Comparison of ENCODE assay signal across 10 cellular contexts in the genomic region with DNA sequence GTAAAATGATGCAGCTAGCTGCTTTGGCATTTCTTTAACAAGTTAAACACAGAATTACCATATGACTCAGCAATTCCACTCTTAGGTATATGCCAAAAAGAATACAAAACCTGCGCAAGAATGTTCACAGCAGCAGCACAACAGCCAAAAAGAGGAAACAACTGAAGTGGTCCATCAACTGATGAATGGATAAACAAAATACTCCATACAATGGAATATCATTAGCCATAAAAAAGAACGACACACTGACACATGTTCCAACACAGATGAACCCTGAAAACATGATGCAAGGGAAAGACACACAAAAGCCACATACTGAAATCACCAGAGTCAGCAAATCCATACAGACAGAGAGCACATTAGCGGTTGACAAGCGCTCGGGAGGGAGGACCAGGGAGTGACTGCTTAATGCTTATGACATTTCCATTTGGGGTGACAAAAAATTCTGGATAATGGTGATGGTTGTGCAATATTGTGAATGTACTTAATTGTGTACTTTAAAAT. TPM values are rescaled to one million over a fixed set of nuclear protein-coding genes. Genes with fewer than 3 reads are reported as not detected.
DNase-seq lines count a peak whose midpoint lies in the region; ATAC-seq and TF ChIP-seq lines count a peak whose summit lies in the region.
"Had no signal": no experiment of that assay in that cellular context is flagged by ENCODE, and none has a peak within 500 bp of the region (broad histone marks: within the 10 kb centered on the region; RNA-seq: fewer than 3 reads in every experiment).

No MANE protein-coding gene starts in this region.

- H3K27me3 ChIP-seq in CD8-positive, alpha-beta T cell (ENCODE audit: insufficient read depth, low read length): no peaks in the 10 kb centered on the region
- H3K27me3 ChIP-seq in KMS-11 (ENCODE audit: insufficient read depth, low read depth): no peaks in the 10 kb centered on the region
- no peaks in the 10 kb centered on the region for H3K27me3 ChIP-seq in upper lobe of right lung

- in situ Hi-C loops in astrocyte of the spinal cord (cut with HindIII; ENCODE audit: low sequenced_read_pairs): no loop called here

- H3K27ac Mint-ChIP-seq in CD8-positive, alpha-beta T cell: peak overlapping the region; percentile 25

- peaks cover 63% of the 10 kb centered on the region for H3K4me1 Mint-ChIP-seq in CD8-positive, alpha-beta T cell (ENCODE audit: low read depth)

- H3K4me3 ChIP-seq in CD8-positive, alpha-beta T cell (ENCODE audit: low read depth, low read length): no peak overlapping the region
- H3K4me3 ChIP-seq in KMS-11 (IDR thresholded peaks at IDR 0.05; ENCODE audit: insufficient read depth, low read depth, low read length) (no peak overlapping the region), astrocyte of the spinal cord (ENCODE audit: low read depth, low read length) (no peak overlapping the region), upper lobe of right lung (no peak overlapping the region)

- H2AFZ ChIP-seq in KMS-11 (ENCODE audit: low read depth): no peak overlapping the region

- no peak for DNase-seq in CD8-positive, alpha-beta T cell
- peak; percentile 56 for DNase-seq in astrocyte of the spinal cord (ENCODE audit: low read depth, low spot score)
- DNase-seq in lung microvascular endothelial cell (ENCODE audit: low read depth in 2 of 2): peak; percentile 49 to 75
- no peak for DNase-seq in upper lobe of right lung
- no peak for DNase-seq in T1000 (lab: John Stamatoyannopoulos, UW)
- DNase-seq in effector CD8-positive, alpha-beta T cell (lab: John Stamatoyannopoulos, UW): no peak
- DNase-seq in NCI-H226: no peak
- DNase-seq: occipital lobe had no signal

- H3K36me3 Mint-ChIP-seq in CD8-positive, alpha-beta T cell: peaks cover 38% of the 10 kb centered on the region

- ATAC-seq in CD8-positive, alpha-beta T cell: no peak
- ATAC-seq in upper lobe of right lung: no peak

- no peaks in the 10 kb centered on the region for H3K36me3 ChIP-seq in CD8-positive, alpha-beta T cell (ENCODE audit: insufficient read depth, low read length)
- no peaks in the 10 kb centered on the region for H3K36me3 ChIP-seq in KMS-11 (ENCODE audit: insufficient read depth)
- H3K36me3 ChIP-seq in upper lobe of right lung: peaks cover 5% of the 10 kb centered on the region

- H4K20me1 ChIP-seq in KMS-11 (ENCODE audit: insufficient read depth): no peaks in the 10 kb centered on the region

- H3K9me3 Mint-ChIP-seq in CD8-positive, alpha-beta T cell: no peaks in the 10 kb centered on the region

- POLR2A ChIA-PET in CD8-positive, alpha-beta T cell (lab: Charles Lee): no interaction called here

- H3K4me1 ChIP-seq in CD8-positive, alpha-beta T cell (ENCODE audit: insufficient read depth, low read length): peaks cover 22% of the 10 kb centered on the region
- H3K4me1 ChIP-seq in KMS-11 (ENCODE audit: low read depth, poor library complexity, severe bottlenecking) (peaks cover 25% of the 10 kb centered on the region), upper lobe of right lung (peaks cover 24% of the 10 kb centered on the region)

- H3K9ac ChIP-seq in KMS-11: no peak overlapping the region

- no peak for TF ChIP-seq CTCF in CD8-positive, alpha-beta T cell (IDR thresholded peaks at IDR 0.05)
- TF ChIP-seq CTCF in KMS-11 (conservative IDR thresholded peaks at IDR 0.05; ENCODE audit: low read depth, low read length): no peak
- no peak for TF ChIP-seq CTCF in astrocyte of the spinal cord (IDR thresholded peaks at IDR 0.05; ENCODE audit: low read depth, low read length)
- TF ChIP-seq CTCF in upper lobe of right lung (IDR thresholded peaks at IDR 0.05): no peak

- intact Hi-C loops in CD8-positive, alpha-beta T cell (cut with DNase I, micrococcal nuclease): loop anchor here in 1 of 2 experiments (5.0 kb wide), 1 partner anchor 618 kb away; the partner anchor contains the start of gene TUBGCP3
- intact Hi-C loops in upper lobe of right lung (cut with DNase I): no loop called here

- no peak overlapping the region for H3K27ac ChIP-seq in CD8-positive, alpha-beta T cell (ENCODE audit: low read depth, low read length)
- H3K27ac ChIP-seq in KMS-11 (no peak overlapping the region), upper lobe of right lung (no peak overlapping the region)

- peak overlapping the region; percentile 1 for H3K4me3 Mint-ChIP-seq in CD8-positive, alpha-beta T cell

- peaks cover 65% of the 10 kb centered on the region for H3K79me2 ChIP-seq in KMS-11 (ENCODE audit: insufficient read depth, low read depth)

- no peaks in the 10 kb centered on the region for H3K27me3 Mint-ChIP-seq in CD8-positive, alpha-beta T cell (ENCODE audit: low read depth)

- no peaks in the 10 kb centered on the region for H3K9me3 ChIP-seq in CD8-positive, alpha-beta T cell (ENCODE audit: low read length)
- no peaks in the 10 kb centered on the region for H3K9me3 ChIP-seq in upper lobe of right lung

- CTCF ChIA-PET in CD8-positive, alpha-beta T cell (lab: Charles Lee): no interaction called here

- H3K4me2 ChIP-seq in KMS-11: peak overlapping the region; percentile 15; the same call in 1 of the 2 replicates

RNA-seq across cellular contexts. Expression of gene PCID2, which starts 3.0 kb away (rescaled TPM):
- total RNA-seq in CD8-positive, alpha-beta T cell: 10 to 100 TPM; 30.5 to 34.1 TPM
- total RNA-seq in lung microvascular endothelial cell (36.0 and 53.6 TPM in 2 replicates), upper lobe of right lung (41.5 TPM)

RNA-seq across cellular contexts. Expression of gene CUL4A, which starts 3.9 kb away (rescaled TPM):
- total RNA-seq in CD8-positive, alpha-beta T cell: 10 to 100 TPM; 53.8 to 58.7 TPM
- total RNA-seq in lung microvascular endothelial cell (62.1 and 79.4 TPM in 2 replicates), upper lobe of right lung (57.0 TPM)

RNA-seq across cellular contexts. Expression of gene PROZ, which starts 47.0 kb away (rescaled TPM):
- not detected for total RNA-seq in CD8-positive, alpha-beta T cell
- total RNA-seq in lung microvascular endothelial cell (0.20 TPM in 1 of 2 replicates, not detected in the other), upper lobe of right lung (not detected)
- total RNA-seq: kidney epithelial cell, occipital lobe had no signal

Comparison
In these comparisons a context has a peak if more than half of its experiments do, and no peak if none do; other contexts are left out.
1. DNase-seq: peak in astrocyte of the spinal cord (single experiment) and lung microvascular endothelial cell (2 of 2); none in CD8-positive, alpha-beta T cell (0 of 7), upper lobe of right lung (single experiment), T1000 (single experiment), effector CD8-positive, alpha-beta T cell (single experiment) and NCI-H226 (single experiment).